In genomic region chr10:58384095-58384494, GRCh38 we compare ENCODE assay signal across 8 cellular contexts. TPM values are rescaled to one million over a fixed set of nuclear protein-coding genes. Genes with fewer than 3 reads are reported as not detected.
DNase-seq lines count a peak whose midpoint lies in the region; ATAC-seq, FAIRE-seq and TF ChIP-seq lines count a peak whose summit lies in the region.

No MANE protein-coding gene starts in this region.

- no peak overlapping the region for H3K27ac ChIP-seq in right cardiac atrium (ENCODE audit: low read length)
- H3K27ac ChIP-seq in spleen, result peak overlapping the region; percentile 88 to 97 (median 93)

- H3K4me3 ChIP-seq in right cardiac atrium (ENCODE audit: low read length), result peak overlapping the region; percentile 82
- H3K4me3 ChIP-seq in spleen, result peak overlapping the region in 6 of 8 donors; percentile 74 to 90 (median 80)

- TF ChIP-seq POLR2A in spleen (IDR thresholded peaks at IDR 0.05), result no peak

- TF ChIP-seq CTCF in spleen (IDR thresholded peaks at IDR 0.05 in 8 of 11, conservative IDR thresholded peaks at IDR 0.05 in 3 of 11), result no peak

- WGBS in right cardiac atrium, result 54% methylated on average over 3 of the region's 3 CpGs
- 15 to 31% (median 27%) methylated on average over 3 of the region's 3 CpGs for WGBS in spleen, 5 donors

- DNase-seq in AML-193 (lab: John Stamatoyannopoulos, UW) (peak; percentile 96), GM19239 (ENCODE audit: insufficient read length, low spot score) (no peak), UCSD-AML1 (lab: John Stamatoyannopoulos, UW; ENCODE audit: unreplicated experiment) (peak; percentile 10), right cardiac atrium (no peak), spleen (no peak), NCI-H2171 treated with DMSO at 0.1 percent for 48 hours (lab: John Stamatoyannopoulos, UW) (no peak)
- DNase-seq in activated CD4-positive, CD25-positive, alpha-beta regulatory T cell treated with anti-CD3 and anti-CD28 coated beads, Interleukin-2, amount 50 U/mL, for 72 hours, result no peak

- peak; percentile 80 for FAIRE-seq in GM19239 (lab: Jason Lieb, UNC)

- H3K9me3 ChIP-seq in right cardiac atrium (ENCODE audit: control insufficient read depth, low read length) (no peaks in the 10 kb centered on the region), spleen (no peaks in the 10 kb centered on the region)

- H3K27me3 ChIP-seq in right cardiac atrium (ENCODE audit: control insufficient read depth, insufficient read depth) (no peaks in the 10 kb centered on the region), spleen (replicated peaks in 1 of 7) (no peaks in the 10 kb centered on the region)

- ATAC-seq in HG03378 (IDR thresholded peaks at IDR 0.05; ENCODE audit: unreplicated experiment) (peak; percentile 83), right cardiac atrium (no peak)

- intact Hi-C loops in right cardiac atrium (cut with DNase I) (loop anchor here in 2 of 4 donors (2.0 to 10.0 kb wide), 2 partner anchors 49 to 79 kb away; partner anchors contain the start of gene UBE2D1 (in 1 of the 2)), spleen (cut with DNase I; ENCODE audit: low total_unique reads) (loop anchor here (10.0 kb wide), 1 partner anchor 79 kb away; no protein-coding TSS in a partner anchor)

- H3K4me1 ChIP-seq in right cardiac atrium (ENCODE audit: control insufficient read depth, insufficient read depth, low read length) (no peaks in the 10 kb centered on the region), spleen (peaks cover 18 to 61% (median 32%) of the 10 kb centered on the region in 6 donors)

- H3K36me3 ChIP-seq in spleen, result peaks cover 0 to 22% (median 14%) of the 10 kb centered on the region in 6 donors

RNA-seq across cellular contexts. Expression of gene TFAM, which starts 1.1 kb away (rescaled TPM):
- total RNA-seq in right cardiac atrium (10 to 100 TPM; 26.6 to 34.0 (median 30.0) TPM), spleen (10 to 100 TPM; 20.7 to 39.2 (median 37.0) TPM)
- polyA plus RNA-seq in right cardiac atrium (11.1 TPM), spleen (10 to 100 TPM in 2 of 3 donors, 1 to 10 TPM in 1; 7.6 to 12.9 (median 12.0) TPM)

RNA-seq across cellular contexts. Expression of gene UBE2D1, which starts 49.3 kb away (rescaled TPM):
- total RNA-seq in right cardiac atrium (10 to 100 TPM; 28.0 to 40.3 (median 33.1) TPM), spleen (10 to 100 TPM; 23.8 to 34.6 (median 28.2) TPM)
- polyA plus RNA-seq in right cardiac atrium (37.0 TPM), spleen (10 to 100 TPM; 13.5 to 17.5 (median 16.1) TPM)

Comparison
In these comparisons a context has a peak if more than half of its experiments do, and no peak if none do; other contexts are left out.
1. DNase-seq: peak in AML-193 (2 of 2) and UCSD-AML1 (single experiment); none in GM19239 (single experiment), right cardiac atrium (0 of 3), spleen (single experiment), activated CD4-positive, CD25-positive, alpha-beta regulatory T cell treated with anti-CD3 and anti-CD28 coated beads, Interleukin-2, amount 50 U/mL, for 72 hours (single experiment) and NCI-H2171 treated with DMSO at 0.1 percent for 48 hours (single experiment).